8 cellular contexts compared by ENCODE assay signal in the genomic region with DNA sequence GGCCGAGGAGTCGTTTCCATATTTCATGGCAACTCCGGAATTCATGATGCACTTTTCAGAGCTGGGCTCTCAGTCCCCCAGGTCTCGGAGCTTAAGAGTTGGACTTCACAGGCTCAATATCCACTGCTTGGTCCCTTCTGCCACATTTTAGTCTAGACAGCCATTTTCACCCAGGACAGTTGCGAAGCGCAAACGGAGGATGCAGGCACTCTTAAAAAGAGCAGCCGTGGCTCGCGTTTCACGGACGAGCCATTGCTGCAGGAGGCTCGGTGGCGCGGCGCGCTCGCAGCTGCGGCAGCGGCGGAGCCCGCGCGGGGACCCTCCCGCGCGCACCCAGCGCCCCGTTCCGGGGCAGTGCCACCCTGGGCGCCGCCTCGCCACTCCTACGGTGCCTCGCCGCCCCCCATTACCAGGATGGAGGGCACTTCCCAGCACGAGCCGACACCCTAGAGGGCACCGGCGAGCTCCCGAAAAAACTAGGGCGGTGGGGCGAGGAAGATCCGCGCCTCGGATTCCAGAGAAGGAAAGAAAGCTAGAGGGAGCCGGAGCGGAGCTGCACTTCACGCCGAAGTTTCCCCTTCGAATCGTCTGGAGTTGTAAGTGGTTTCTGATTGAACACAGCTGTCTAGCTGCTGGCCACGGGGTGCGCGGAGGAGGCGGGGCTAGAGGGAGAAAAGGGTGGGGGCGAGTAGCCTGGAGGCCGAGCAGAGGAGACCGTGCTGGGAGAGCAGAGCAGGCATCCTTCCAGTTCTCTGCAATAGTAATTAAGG.
DNase-seq lines count a peak whose midpoint lies in the region; ATAC-seq, FAIRE-seq and TF ChIP-seq lines count a peak whose summit lies in the region.

No MANE protein-coding gene starts in this region.

- no peaks in the 10 kb centered on the region for H3K36me3 Mint-ChIP-seq in activated naive CD8-positive, alpha-beta T cell treated with anti-CD3 and anti-CD28 coated beads, Interleukin-2, amount 50 U/mL, for 24 hours (ENCODE audit: low read depth)

- FAIRE-seq in D721Med (lab: Jason Lieb, UNC), result no peak

- TF ChIP-seq EP300 in tibial nerve (IDR thresholded peaks at IDR 0.05), result peak in 1 of 2 donors; percentile 97

- peaks cover 19% of the 10 kb centered on the region for H3K4me1 Mint-ChIP-seq in activated naive CD8-positive, alpha-beta T cell treated with anti-CD3 and anti-CD28 coated beads, Interleukin-2, amount 50 U/mL, for 24 hours

- TF ChIP-seq CTCF in D721Med (IDR thresholded peaks at IDR 0.05; ENCODE audit: insufficient read depth, missing control alignments) (no peak), heart left ventricle (IDR thresholded peaks at IDR 0.05) (peak in 5 of 12 donors; percentile 16 to 50 (median 38)), tibial nerve (IDR thresholded peaks at IDR 0.05) (peak in 2 of 5 experiments; percentile 18 to 22)

- H3K27ac ChIP-seq in HUES64 (ENCODE audit: low read depth, low read length) (peak overlapping the region; percentile 82; the same call in 1 of the 2 replicates), heart left ventricle (peak overlapping the region; percentile 80 to 97 (median 90)), tibial nerve (peak overlapping the region; percentile 79 to 92 (median 86))

- TF ChIP-seq POLR2A in heart left ventricle (IDR thresholded peaks at IDR 0.05) (peak in 1 of 2 donors; percentile 94), tibial nerve (IDR thresholded peaks at IDR 0.05) (peak; percentile 73 to 91)

- H3K9me3 ChIP-seq in HUES64 (ENCODE audit: insufficient read depth, low read depth, low read length), result no peaks in the 10 kb centered on the region
- H3K9me3 ChIP-seq in heart left ventricle, result no peaks in the 10 kb centered on the region
- H3K9me3 ChIP-seq in tibial nerve, result peaks cover 0 to 2% (median 0%) of the 10 kb centered on the region in 4 donors

- no peaks in the 10 kb centered on the region for H3K9me3 Mint-ChIP-seq in activated naive CD8-positive, alpha-beta T cell treated with anti-CD3 and anti-CD28 coated beads, Interleukin-2, amount 50 U/mL, for 24 hours

- H3K9ac ChIP-seq in HUES64 (ENCODE audit: low read depth, low read length), result peak overlapping the region; percentile 66

- peak overlapping the region; percentile 52 for H3K27ac Mint-ChIP-seq in activated naive CD8-positive, alpha-beta T cell treated with anti-CD3 and anti-CD28 coated beads, Interleukin-2, amount 50 U/mL, for 24 hours

- intact Hi-C loops in heart left ventricle (cut with DNase I), result loop anchor here (1.0 to 10.0 kb wide), 21 partner anchors 37 to 250 kb away; no protein-coding TSS in a partner anchor

- H3K4me3 ChIP-seq in HUES64 (ENCODE audit: low read length) (peak overlapping the region; percentile 90), heart left ventricle (peak overlapping the region; percentile 27 to 98 (median 76)), tibial nerve (peak overlapping the region; percentile 47 to 96 (median 74))

- peak; percentile 96 for ATAC-seq in GM21447 (IDR thresholded peaks at IDR 0.05; ENCODE audit: unreplicated experiment)
- peak; percentile 93 for ATAC-seq in activated naive CD8-positive, alpha-beta T cell treated with anti-CD3 and anti-CD28 coated beads, Interleukin-2, amount 50 U/mL, for 24 hours
- peak; percentile 96 to 98 (median 98) for ATAC-seq in heart left ventricle

- H3K4me1 ChIP-seq in HUES64 (ENCODE audit: insufficient read depth, low read length), result peaks cover 53% of the 10 kb centered on the region
- peaks cover 0 to 40% (median 25%) of the 10 kb centered on the region in 12 donors for H3K4me1 ChIP-seq in heart left ventricle
- peaks cover 0 to 35% (median 5%) of the 10 kb centered on the region in 4 donors for H3K4me1 ChIP-seq in tibial nerve

- H3K36me3 ChIP-seq in HUES64 (ENCODE audit: insufficient read depth, low read length) (no peaks in the 10 kb centered on the region), heart left ventricle (no peaks in the 10 kb centered on the region), tibial nerve (no peaks in the 10 kb centered on the region)

- DNase-seq in D721Med (ENCODE audit: insufficient read length, low spot score), result peak; percentile 50
- DNase-seq in SW 1271 (lab: John Stamatoyannopoulos, UW), result peak; percentile 61 to 83
- peak; percentile 77 for DNase-seq in activated naive CD8-positive, alpha-beta T cell treated with anti-CD3 and anti-CD28 coated beads, Interleukin-2, amount 50 U/mL, for 24 hours
- peak; percentile 94 to 95 (median 94) for DNase-seq in heart left ventricle
- peak; percentile 82 for DNase-seq in pons (ENCODE audit: low spot score)
- peak; percentile 79 to 89 for DNase-seq in tibial nerve (ENCODE audit: low spot score in 2 of 2)

- H3K4me3 Mint-ChIP-seq in activated naive CD8-positive, alpha-beta T cell treated with anti-CD3 and anti-CD28 coated beads, Interleukin-2, amount 50 U/mL, for 24 hours, result peak overlapping the region; percentile 85

- WGBS in HUES64, result under 1% methylated on average over 59 of the region's 59 CpGs
- WGBS in heart left ventricle, 4 donors, result 0 to 1% (median 0%) methylated on average over 26 to 59 of the region's 59 CpGs
- WGBS in tibial nerve, 2 donors, result 0 to 1% methylated on average over 44 to 54 of the region's 59 CpGs

- peaks cover 50% of the 10 kb centered on the region for H3K27me3 Mint-ChIP-seq in activated naive CD8-positive, alpha-beta T cell treated with anti-CD3 and anti-CD28 coated beads, Interleukin-2, amount 50 U/mL, for 24 hours

- H3K27me3 ChIP-seq in HUES64 (ENCODE audit: insufficient read depth, low read length) (peaks cover 24% of the 10 kb centered on the region; the same call in 1 of the 2 replicates), heart left ventricle (peaks cover 0 to 19% (median 0%) of the 10 kb centered on the region in 9 donors), tibial nerve (no peaks in the 10 kb centered on the region)

Comparison
In these comparisons a context has a peak if more than half of its experiments do, and no peak if none do; other contexts are left out.
1. Peak in every context shown above with its lines: DNase-seq, ATAC-seq, H3K4me3 ChIP-seq and H3K27ac ChIP-seq.